Comparison of ENCODE assay signal across 38 cellular contexts in genomic region chr17:429589-429988, GRCh38.
"Had no signal": no experiment of that assay in that cellular context is flagged by ENCODE, and none has a peak within 500 bp of the region (broad histone marks: within the 10 kb centered on the region; RNA-seq: fewer than 3 reads in every experiment).

No MANE protein-coding gene starts in this region.

- H3K27ac ChIP-seq: adrenal gland, ascending aorta, body of pancreas, brain microvascular endothelial cell, breast epithelium, cardiac muscle cell had no signal

- H3K9me3 Mint-ChIP-seq: activated naive CD4-positive, alpha-beta T cell treated with anti-CD3 and anti-CD28 coated beads, Interleukin-2, amount 50 U/mL, for 24 hours; activated naive CD4-positive, alpha-beta T cell treated with anti-CD3 and anti-CD28 coated beads, Interleukin-2, amount 50 U/mL, for 72 hours; activated naive CD8-positive, alpha-beta T cell treated with anti-CD3 and anti-CD28 coated beads for 36 hours; activated T-cell treated with anti-CD3 and anti-CD28 coated beads, Interleukin-2, amount 50 U/mL, for 4 hours; activated T-helper 17 cell treated with anti-CD3 and anti-CD28 coated beads, Interleukin-2, amount 50 U/mL, for 72 hours; central memory CD8-positive, alpha-beta T cell had no signal

- DNase-seq: activated gamma-delta T cell; activated gamma-delta T cell treated with Interleukin-2 at 50 U/mL for 16 hours; activated naive CD4-positive, alpha-beta T cell; activated naive CD4-positive, alpha-beta T cell treated with anti-CD3 and anti-CD28 coated beads for 36 hours; activated naive CD4-positive, alpha-beta T cell treated with anti-CD3 and anti-CD28 coated beads, Interleukin-2, amount 10 ng/mL, durations not matched to agents 7 days and 5 days; activated naive CD4-positive, alpha-beta T cell treated with anti-CD3 and anti-CD28 coated beads, Interleukin-2, amount 50 U/mL, for 16 hours; activated naive CD4-positive, alpha-beta T cell treated with Interleukin-2 at 50 U/mL for 16 hours; activated naive CD8-positive, alpha-beta T cell treated with anti-CD3 and anti-CD28 coated beads for 36 hours; activated naive CD8-positive, alpha-beta T cell treated with anti-CD3 and anti-CD28 coated beads, Interleukin-2, amount 10 ng/mL, durations not matched to agents 7 days and 5 days; activated naive CD8-positive, alpha-beta T cell treated with anti-CD3 and anti-CD28 coated beads, Interleukin-2, amount 50 U/mL, for 24 hours; activated T-cell treated with anti-CD3 and anti-CD28 coated beads, Interleukin-2, amount 50 U/mL, for 1 hour; activated T-cell treated with anti-CD3 and anti-CD28 coated beads, Interleukin-2, amount 50 U/mL, for 24 hours; activated T-cell treated with anti-CD3 and anti-CD28 coated beads, Interleukin-2, amount 50 U/mL, for 4 hours; activated T-cell treated with anti-CD3 and anti-CD28 coated beads, Interleukin-2, amount 50 U/mL, for 48 hours; activated T-cell treated with anti-CD3 and anti-CD28 coated beads, Interleukin-2, amount 50 U/mL, for 72 hours; adrenal gland; amniotic stem cell; amygdala; anterior cingulate cortex; aorta; body of pancreas; brain microvascular endothelial cell; caudate nucleus; central memory CD4-positive, alpha-beta T cell; cerebellar nuclear complex had no signal

- H3K9me3 ChIP-seq: adrenal gland had no signal

- H3K27ac Mint-ChIP-seq: activated naive CD4-positive, alpha-beta T cell treated with anti-CD3 and anti-CD28 coated beads for 36 hours; activated naive CD4-positive, alpha-beta T cell treated with anti-CD3 and anti-CD28 coated beads, Interleukin-2, amount 10 ng/mL, durations not matched to agents 7 days and 5 days; activated naive CD4-positive, alpha-beta T cell treated with anti-CD3 and anti-CD28 coated beads, Interleukin-2, amount 50 U/mL, for 24 hours; activated naive CD4-positive, alpha-beta T cell treated with anti-CD3 and anti-CD28 coated beads, Interleukin-2, amount 50 U/mL, for 72 hours; activated naive CD8-positive, alpha-beta T cell; activated naive CD8-positive, alpha-beta T cell treated with anti-CD3 and anti-CD28 coated beads for 36 hours; activated naive CD8-positive, alpha-beta T cell treated with anti-CD3 and anti-CD28 coated beads, Interleukin-2, amount 10 ng/mL, durations not matched to agents 7 days and 5 days; activated naive CD8-positive, alpha-beta T cell treated with anti-CD3 and anti-CD28 coated beads, Interleukin-2, amount 50 U/mL, for 24 hours; activated T-cell treated with anti-CD3 and anti-CD28 coated beads, Interleukin-2, amount 50 U/mL, for 24 hours; activated T-cell treated with anti-CD3 and anti-CD28 coated beads, Interleukin-2, amount 50 U/mL, for 72 hours; activated T-helper 17 cell treated with anti-CD3 and anti-CD28 coated beads, Interleukin-2, amount 50 U/mL, for 72 hours; activated T-helper 2 cell treated with anti-CD3 and anti-CD28 coated beads, Interferon-gamma antibody, Interleukin-2, Interleukin-4, amounts not matched to agents 10 μg/mL and 5 μg/mL and 100 μg/mL, durations not matched to agents 14 hours and 24 hours and 36 hours; brain had no signal

- FAIRE-seq: astrocyte, bronchial epithelial cell, colon had no signal

- H3K27me3 ChIP-seq: adrenal gland, ascending aorta, body of pancreas, brain microvascular endothelial cell, breast epithelium, cardiac muscle cell had no signal

- H3K4me3 ChIP-seq: adrenal gland, ascending aorta, body of pancreas, breast epithelium, cardiac muscle cell had no signal

- H3K4me3 Mint-ChIP-seq: activated naive CD4-positive, alpha-beta T cell treated with anti-CD3 and anti-CD28 coated beads for 36 hours; activated naive CD4-positive, alpha-beta T cell treated with anti-CD3 and anti-CD28 coated beads, Interleukin-2, amount 10 ng/mL, durations not matched to agents 7 days and 5 days; activated naive CD4-positive, alpha-beta T cell treated with anti-CD3 and anti-CD28 coated beads, Interleukin-2, amount 50 U/mL, for 24 hours; activated naive CD8-positive, alpha-beta T cell; activated naive CD8-positive, alpha-beta T cell treated with anti-CD3 and anti-CD28 coated beads for 36 hours; activated naive CD8-positive, alpha-beta T cell treated with anti-CD3 and anti-CD28 coated beads, Interleukin-2, amount 10 ng/mL, durations not matched to agents 7 days and 5 days; activated naive CD8-positive, alpha-beta T cell treated with anti-CD3 and anti-CD28 coated beads, Interleukin-2, amount 50 U/mL, for 24 hours; activated T-cell treated with anti-CD3 and anti-CD28 coated beads, Interleukin-2, amount 50 U/mL, for 24 hours; activated T-cell treated with anti-CD3 and anti-CD28 coated beads, Interleukin-2, amount 50 U/mL, for 4 hours; activated T-cell treated with anti-CD3 and anti-CD28 coated beads, Interleukin-2, amount 50 U/mL, for 72 hours; activated T-helper 17 cell treated with anti-CD3 and anti-CD28 coated beads, Interleukin-2, amount 50 U/mL, for 72 hours; brain; central memory CD8-positive, alpha-beta T cell had no signal

- H3K27me3 Mint-ChIP-seq: activated naive CD4-positive, alpha-beta T cell treated with anti-CD3 and anti-CD28 coated beads, Interleukin-2, amount 50 U/mL, for 24 hours; activated naive CD8-positive, alpha-beta T cell; activated naive CD8-positive, alpha-beta T cell treated with anti-CD3 and anti-CD28 coated beads for 36 hours; activated naive CD8-positive, alpha-beta T cell treated with anti-CD3 and anti-CD28 coated beads, Interleukin-2, amount 50 U/mL, for 24 hours; activated T-cell treated with anti-CD3 and anti-CD28 coated beads, Interleukin-2, amount 50 U/mL, for 24 hours; activated T-helper 17 cell treated with anti-CD3 and anti-CD28 coated beads, Interleukin-2, amount 50 U/mL, for 72 hours; central memory CD8-positive, alpha-beta T cell had no signal

- H3K4me1 Mint-ChIP-seq: activated naive CD4-positive, alpha-beta T cell treated with anti-CD3 and anti-CD28 coated beads, Interleukin-2, amount 50 U/mL, for 24 hours; activated T-helper 17 cell treated with anti-CD3 and anti-CD28 coated beads, Interleukin-2, amount 50 U/mL, for 72 hours; central memory CD8-positive, alpha-beta T cell had no signal

- H3K36me3 Mint-ChIP-seq: activated naive CD4-positive, alpha-beta T cell treated with anti-CD3 and anti-CD28 coated beads, Interleukin-2, amount 50 U/mL, for 24 hours; activated naive CD8-positive, alpha-beta T cell; activated naive CD8-positive, alpha-beta T cell treated with anti-CD3 and anti-CD28 coated beads for 36 hours; brain had no signal

- ATAC-seq: activated naive CD4-positive, alpha-beta T cell treated with anti-CD3 and anti-CD28 coated beads, Interleukin-2, amount 50 U/mL, for 72 hours; activated naive CD8-positive, alpha-beta T cell treated with anti-CD3 and anti-CD28 coated beads, Interleukin-2, amount 50 U/mL, for 24 hours; activated T-cell treated with anti-CD3 and anti-CD28 coated beads, Interleukin-2, amount 50 U/mL, for 4 hours; activated T-cell treated with anti-CD3 and anti-CD28 coated beads, Interleukin-2, amount 50 U/mL, for 72 hours; activated T-helper 17 cell treated with anti-CD3 and anti-CD28 coated beads, Interleukin-2, amount 50 U/mL, for 72 hours; body of pancreas had no signal

- H3K4me1 ChIP-seq: adrenal gland, ascending aorta, body of pancreas, breast epithelium had no signal

- H3K36me3 ChIP-seq: adrenal gland, ascending aorta, brain microvascular endothelial cell, breast epithelium, cardiac muscle cell had no signal
